10 cellular contexts compared by ENCODE assay signal in genomic region chr20:24149881-24150307, GRCh38.
DNase-seq lines count a peak whose midpoint lies in the region; ATAC-seq and TF ChIP-seq lines count a peak whose summit lies in the region.
"Had no signal": no experiment of that assay in that cellular context is flagged by ENCODE, and none has a peak within 500 bp of the region (broad histone marks: within the 10 kb centered on the region; RNA-seq: fewer than 3 reads in every experiment).

No MANE protein-coding gene starts in this region.

- WGBS in adrenal gland, 4 donors = 46 to 62% (median 50%) methylated on average over 9 to 10 of the region's 10 CpGs

- no peak for TF ChIP-seq POLR2A in adrenal gland (IDR thresholded peaks at IDR 0.05)

- no peak overlapping the region for H3K4me3 Mint-ChIP-seq in GM23338
- H3K4me3 Mint-ChIP-seq: activated naive CD4-positive, alpha-beta T cell treated with anti-CD3 and anti-CD28 coated beads, Interleukin-2, amount 50 U/mL, for 24 hours had no signal

- H4K20me1 ChIP-seq in GM23338 (replicated peaks; ENCODE audit: insufficient read depth) = no peaks in the 10 kb centered on the region

- H3K4me1 ChIP-seq in GM23338 (ENCODE audit: insufficient read depth) (no peaks in the 10 kb centered on the region), adrenal gland (replicated peaks in 1 of 2) (no peaks in the 10 kb centered on the region)

- H3K4me2 ChIP-seq in GM23338 = no peak overlapping the region

- TF ChIP-seq CTCF in AG09309 (IDR thresholded peaks at IDR 0.05; ENCODE audit: control insufficient read depth, insufficient read depth, low read depth, low read length, missing control alignments) (peak; percentile 57), GM23338 (conservative IDR thresholded peaks at IDR 0.05; ENCODE audit: low read depth in 2 of 2) (peak; percentile 52 to 55), adrenal gland (IDR thresholded peaks at IDR 0.05) (peak; percentile 16 to 46 (median 34))

- H3K9me3 Mint-ChIP-seq in GM23338 = no peaks in the 10 kb centered on the region; the same call in 2 of the 3 replicates

- no peak overlapping the region for H3K27ac Mint-ChIP-seq in GM23338
- H3K27ac Mint-ChIP-seq: activated naive CD4-positive, alpha-beta T cell treated with anti-CD3 and anti-CD28 coated beads, Interleukin-2, amount 50 U/mL, for 24 hours had no signal

- no peaks in the 10 kb centered on the region for H3K9me3 ChIP-seq in adrenal gland (replicated peaks in 1 of 3)

- H3K4me3 ChIP-seq in AG09309 (ENCODE audit: control insufficient read depth, low read depth, low read length) = no peak overlapping the region
- no peak overlapping the region for H3K4me3 ChIP-seq in GM23338
- H3K4me3 ChIP-seq in adrenal gland = no peak overlapping the region

- intact Hi-C loops in adrenal gland (cut with DNase I) = no loop called here

- H3F3A ChIP-seq in GM23338 (replicated peaks; ENCODE audit: low read depth) = no peaks in the 10 kb centered on the region

- H3K79me2 ChIP-seq in GM23338 (replicated peaks; ENCODE audit: insufficient read depth) = no peaks in the 10 kb centered on the region

- 0 out of 2 replicates have a peak overlapping the region, but pooled peaks have one; percentile 52 for H2AFZ ChIP-seq in GM23338

- H3K27me3 ChIP-seq in GM23338 (ENCODE audit: insufficient read depth) = no peaks in the 10 kb centered on the region
- H3K27me3 ChIP-seq in adrenal gland = no peaks in the 10 kb centered on the region

- peaks cover 12% of the 10 kb centered on the region for H3K27me3 Mint-ChIP-seq in GM23338 (ENCODE audit: insufficient read depth, low read depth, poor library complexity)

- peaks cover 9% of the 10 kb centered on the region for H3K4me1 Mint-ChIP-seq in GM23338

- H3K9me2 ChIP-seq in GM23338 (ENCODE audit: insufficient read depth) = peaks cover 2% of the 10 kb centered on the region; the same call in 1 of the 2 replicates

- no peak for DNase-seq in AG09309 (ENCODE audit: low read depth)
- DNase-seq in GM23338 (ENCODE audit: low spot score) = peak; percentile 68
- peak; percentile 27 to 55 (median 36) for DNase-seq in adrenal gland
- DNase-seq in kidney tubule cell (ENCODE audit: low spot score) = peak; percentile 75
- no peak for DNase-seq in activated naive CD4-positive, alpha-beta T cell (lab: John Stamatoyannopoulos, UW)
- DNase-seq in NCI-H2029 treated with DMSO at 0.1 percent for 48 hours (lab: John Stamatoyannopoulos, UW) = no peak
- no peak for DNase-seq in stimulated activated naive CD8-positive, alpha-beta T cell treated with anti-CD3 and anti-CD28 coated beads, Interleukin-15, Interleukin-2, amounts not matched to agents 100 U/mL and 50 U/mL, for 24 hours
- DNase-seq: stimulated activated CD4-positive, alpha-beta T cell treated with anti-CD3 and anti-CD28 coated beads, Interleukin-1b, Interleukin-23, amount 100 ng/mL, for 48 hours had no signal

- ATAC-seq in GM23338 = peak; percentile 99
- no peak for ATAC-seq in HG03135 (IDR thresholded peaks at IDR 0.05; ENCODE audit: unreplicated experiment)
- no peak for ATAC-seq in stimulated activated naive CD8-positive, alpha-beta T cell treated with anti-CD3 and anti-CD28 coated beads, Interleukin-15, Interleukin-2, amounts not matched to agents 100 U/mL and 50 U/mL, for 24 hours

- H3K36me3 Mint-ChIP-seq in GM23338 (ENCODE audit: low read depth) = no peaks in the 10 kb centered on the region
- H3K36me3 Mint-ChIP-seq: activated naive CD4-positive, alpha-beta T cell treated with anti-CD3 and anti-CD28 coated beads, Interleukin-2, amount 50 U/mL, for 24 hours had no signal

- H3K27ac ChIP-seq in GM23338 (ENCODE audit: low read depth) (no peak overlapping the region), adrenal gland (no peak overlapping the region)

- H3K36me3 ChIP-seq in GM23338 (ENCODE audit: insufficient read depth) = no peaks in the 10 kb centered on the region
- H3K36me3 ChIP-seq in adrenal gland (replicated peaks in 1 of 2) = no peaks in the 10 kb centered on the region

TF ChIP-seq in GM23338, 12 proteins besides CTCF, POLR2A, EP300 and RAD21 (continues in another document):
- no peak for TF ChIP-seq EZH2phosphoT487 (IDR thresholded peaks at IDR 0.05; ENCODE audit: unreplicated experiment)
- no peak for TF ChIP-seq NANOG (IDR thresholded peaks at IDR 0.05; ENCODE audit: borderline replicate concordance)
- TF ChIP-seq REST (IDR thresholded peaks at IDR 0.05; ENCODE audit: unreplicated experiment) = no peak
- no peak for TF ChIP-seq ETS1 (IDR thresholded peaks at IDR 0.05)
- no peak for TF ChIP-seq STAT1 (IDR thresholded peaks at IDR 0.05; ENCODE audit: unreplicated experiment)
- no peak for TF ChIP-seq JUNB (IDR thresholded peaks at IDR 0.05; ENCODE audit: unreplicated experiment)
- TF ChIP-seq EZH2 (IDR thresholded peaks at IDR 0.05; ENCODE audit: low read depth, unreplicated experiment) = no peak
- no peak for TF ChIP-seq ZNF331 (CRISPR knock-in tag; IDR thresholded peaks at IDR 0.05; ENCODE audit: low read depth)
- TF ChIP-seq CREB1 (CRISPR knock-in tag; IDR thresholded peaks at IDR 0.05; ENCODE audit: low read depth) = no peak
- TF ChIP-seq POLR2AphosphoS5 (IDR thresholded peaks at IDR 0.05; ENCODE audit: low read depth) = no peak

Comparison
In these comparisons a context has a peak if more than half of its experiments do, and no peak if none do; other contexts are left out.
1. DNase-seq: peak in GM23338 (single experiment), adrenal gland (7 of 7) and kidney tubule cell (single experiment); none in AG09309 (single experiment), activated naive CD4-positive, alpha-beta T cell (0 of 4), NCI-H2029 treated with DMSO at 0.1 percent for 48 hours (single experiment) and stimulated activated naive CD8-positive, alpha-beta T cell treated with anti-CD3 and anti-CD28 coated beads, Interleukin-15, Interleukin-2, amounts not matched to agents 100 U/mL and 50 U/mL, for 24 hours (single experiment).
2. Peak in every context shown above with its lines, with median percentiles within 50 percentile points of each other: CTCF ChIP-seq.